ENCODE assay signal across 2 cellular contexts in genomic region chr12:95522692-95523091, GRCh38.
TF ChIP-seq lines count a peak whose summit lies in the region.

No MANE protein-coding gene starts in this region.

TF ChIP-seq in GM23338, 12 proteins besides CTCF, POLR2A, EP300 and RAD21:
- TF ChIP-seq EZH2 (IDR thresholded peaks at IDR 0.05; ENCODE audit: low read depth, unreplicated experiment) (no peak), NANOG (IDR thresholded peaks at IDR 0.05; ENCODE audit: borderline replicate concordance) (no peak), ZNF462 (CRISPR knock-in tag; IDR thresholded peaks at IDR 0.05) (no peak), ETS1 (IDR thresholded peaks at IDR 0.05) (no peak), POLR2AphosphoS5 (IDR thresholded peaks at IDR 0.05; ENCODE audit: low read depth) (no peak), STAT1 (IDR thresholded peaks at IDR 0.05; ENCODE audit: unreplicated experiment) (no peak), CREB1 (CRISPR knock-in tag; IDR thresholded peaks at IDR 0.05; ENCODE audit: low read depth) (no peak), JUNB (IDR thresholded peaks at IDR 0.05; ENCODE audit: unreplicated experiment) (no peak), EZH2phosphoT487 (IDR thresholded peaks at IDR 0.05; ENCODE audit: unreplicated experiment) (no peak), ZNF114 (CRISPR knock-in tag; IDR thresholded peaks at IDR 0.05) (no peak), ZNF331 (CRISPR knock-in tag; IDR thresholded peaks at IDR 0.05; ENCODE audit: low read depth) (no peak)
- TF ChIP-seq, protein P1, sequence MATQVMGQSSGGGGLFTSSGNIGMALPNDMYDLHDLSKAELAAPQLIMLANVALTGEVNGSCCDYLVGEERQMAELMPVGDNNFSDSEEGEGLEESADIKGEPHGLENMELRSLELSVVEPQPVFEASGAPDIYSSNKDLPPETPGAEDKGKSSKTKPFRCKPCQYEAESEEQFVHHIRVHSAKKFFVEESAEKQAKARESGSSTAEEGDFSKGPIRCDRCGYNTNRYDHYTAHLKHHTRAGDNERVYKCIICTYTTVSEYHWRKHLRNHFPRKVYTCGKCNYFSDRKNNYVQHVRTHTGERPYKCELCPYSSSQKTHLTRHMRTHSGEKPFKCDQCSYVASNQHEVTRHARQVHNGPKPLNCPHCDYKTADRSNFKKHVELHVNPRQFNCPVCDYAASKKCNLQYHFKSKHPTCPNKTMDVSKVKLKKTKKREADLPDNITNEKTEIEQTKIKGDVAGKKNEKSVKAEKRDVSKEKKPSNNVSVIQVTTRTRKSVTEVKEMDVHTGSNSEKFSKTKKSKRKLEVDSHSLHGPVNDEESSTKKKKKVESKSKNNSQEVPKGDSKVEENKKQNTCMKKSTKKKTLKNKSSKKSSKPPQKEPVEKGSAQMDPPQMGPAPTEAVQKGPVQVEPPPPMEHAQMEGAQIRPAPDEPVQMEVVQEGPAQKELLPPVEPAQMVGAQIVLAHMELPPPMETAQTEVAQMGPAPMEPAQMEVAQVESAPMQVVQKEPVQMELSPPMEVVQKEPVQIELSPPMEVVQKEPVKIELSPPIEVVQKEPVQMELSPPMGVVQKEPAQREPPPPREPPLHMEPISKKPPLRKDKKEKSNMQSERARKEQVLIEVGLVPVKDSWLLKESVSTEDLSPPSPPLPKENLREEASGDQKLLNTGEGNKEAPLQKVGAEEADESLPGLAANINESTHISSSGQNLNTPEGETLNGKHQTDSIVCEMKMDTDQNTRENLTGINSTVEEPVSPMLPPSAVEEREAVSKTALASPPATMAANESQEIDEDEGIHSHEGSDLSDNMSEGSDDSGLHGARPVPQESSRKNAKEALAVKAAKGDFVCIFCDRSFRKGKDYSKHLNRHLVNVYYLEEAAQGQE (IDR thresholded peaks at IDR 0.05; ENCODE audit: unreplicated experiment), result no peak

TF ChIP-seq in WTC11, 78 proteins besides CTCF, POLR2A, EP300 and RAD21:
- TF ChIP-seq PRDM15 (CRISPR knock-in tag; IDR thresholded peaks at IDR 0.05), result peak; percentile 89
- TF ChIP-seq PREB (CRISPR knock-in tag; IDR thresholded peaks at IDR 0.05; ENCODE audit: borderline replicate concordance), result no peak
